ENCODE assay signal across 11 cellular contexts in genomic region chr12:86264451-86265328, GRCh38. TPM values are rescaled to one million over a fixed set of nuclear protein-coding genes. Genes with fewer than 3 reads are reported as not detected.
A peak's percentile ranks its signal among the peaks of the same experiment; 100 is the strongest.
DNase-seq lines count a peak whose midpoint lies in the region; ATAC-seq and TF ChIP-seq lines count a peak whose summit lies in the region.
"Had no signal": no experiment of that assay in that cellular context is flagged by ENCODE, and none has a peak within 500 bp of the region (broad histone marks: within the 10 kb centered on the region; RNA-seq: fewer than 3 reads in every experiment).

No MANE protein-coding gene starts in this region.

- no peaks in the 10 kb centered on the region for H3K9me3 Mint-ChIP-seq in glutamatergic neuron (ENCODE audit: unreplicated experiment)
- no peaks in the 10 kb centered on the region for H3K9me3 Mint-ChIP-seq in neural progenitor cell
- no peaks in the 10 kb centered on the region for H3K9me3 Mint-ChIP-seq in activated T-helper 2 cell treated with anti-CD3 and anti-CD28 coated beads, Interferon-gamma antibody, Interleukin-2, Interleukin-4, amounts not matched to agents 10 μg/mL and 5 μg/mL and 100 μg/mL, durations not matched to agents 14 hours and 24 hours and 36 hours

- H2AFZ ChIP-seq in neural progenitor cell (replicated peaks) (peak overlapping the region; percentile 54), GM23248 (no peak overlapping the region)

- 11 to 15% methylated on average over 30 to 38 of the region's 38 CpGs for WGBS in GM23248 (ENCODE audit: low coverage in 1 of 2, low lambda C conversion rate in 2 of 2, missing lambda C conversion rate in 2 of 2), 2 experiments

- H3K4me1 ChIP-seq in neural progenitor cell: no peaks in the 10 kb centered on the region
- no peaks in the 10 kb centered on the region for H3K4me1 ChIP-seq in GM23248 (ENCODE audit: insufficient read depth)

- DNase-seq in DMS153 (lab: John Stamatoyannopoulos, UW): peak; percentile 41
- peak; percentile 90 for DNase-seq in NCI-H69 (lab: John Stamatoyannopoulos, UW)
- DNase-seq in glutamatergic neuron: peak; percentile 19
- peak; percentile 36 for DNase-seq in neural progenitor cell (ENCODE audit: low spot score)
- DNase-seq in GM23248: no peak
- no peak for DNase-seq in stimulated activated CD8-positive, alpha-beta memory T cell treated with anti-CD3 and anti-CD28 coated beads, Interleukin-4, amount 100 ng/mL, for 48 hours
- no peak for DNase-seq in activated T-helper 2 cell treated with anti-CD3 and anti-CD28 coated beads, Interferon-gamma antibody, Interleukin-2, Interleukin-4, amounts not matched to agents 10 μg/mL and 5 μg/mL and 100 μg/mL, durations not matched to agents 14 hours and 24 hours and 36 hours (ENCODE audit: low spot score)
- DNase-seq: activated CD4-positive, alpha-beta T cell treated with anti-CD3 and anti-CD28 coated beads for 48 hours; NCI-H1048 had no signal

- no peaks in the 10 kb centered on the region for H3K27me3 Mint-ChIP-seq in glutamatergic neuron (ENCODE audit: unreplicated experiment)
- no peaks in the 10 kb centered on the region for H3K27me3 Mint-ChIP-seq in neural progenitor cell (ENCODE audit: insufficient read depth, low read depth)
- H3K27me3 Mint-ChIP-seq in activated T-helper 2 cell treated with anti-CD3 and anti-CD28 coated beads, Interferon-gamma antibody, Interleukin-2, Interleukin-4, amounts not matched to agents 10 μg/mL and 5 μg/mL and 100 μg/mL, durations not matched to agents 14 hours and 24 hours and 36 hours (ENCODE audit: low read depth): no peaks in the 10 kb centered on the region

- no peaks in the 10 kb centered on the region for H3K4me1 Mint-ChIP-seq in glutamatergic neuron (ENCODE audit: low read depth, unreplicated experiment)
- no peaks in the 10 kb centered on the region for H3K4me1 Mint-ChIP-seq in neural progenitor cell
- H3K4me1 Mint-ChIP-seq in activated T-helper 2 cell treated with anti-CD3 and anti-CD28 coated beads, Interferon-gamma antibody, Interleukin-2, Interleukin-4, amounts not matched to agents 10 μg/mL and 5 μg/mL and 100 μg/mL, durations not matched to agents 14 hours and 24 hours and 36 hours (ENCODE audit: low read depth): no peaks in the 10 kb centered on the region
- H3K4me1 Mint-ChIP-seq: CD14-positive monocyte had no signal

- H3K9ac ChIP-seq in neural progenitor cell (no peak overlapping the region), GM23248 (no peak overlapping the region)

- H4K20me1 ChIP-seq in neural progenitor cell (ENCODE audit: low read depth) (no peaks in the 10 kb centered on the region), GM23248 (ENCODE audit: insufficient read depth) (no peaks in the 10 kb centered on the region)

- H3K4me3 ChIP-seq in neural progenitor cell (peak overlapping the region; percentile 32), GM23248 (no peak overlapping the region)

- no peaks in the 10 kb centered on the region for H3F3A ChIP-seq in neural progenitor cell (ENCODE audit: low read depth)
- H3F3A ChIP-seq in GM23248 (ENCODE audit: insufficient read depth): no peaks in the 10 kb centered on the region

- no peak overlapping the region for H3K27ac Mint-ChIP-seq in glutamatergic neuron (ENCODE audit: unreplicated experiment)
- no peak overlapping the region for H3K27ac Mint-ChIP-seq in neural progenitor cell
- no peak overlapping the region for H3K27ac Mint-ChIP-seq in activated T-helper 2 cell treated with anti-CD3 and anti-CD28 coated beads, Interferon-gamma antibody, Interleukin-2, Interleukin-4, amounts not matched to agents 10 μg/mL and 5 μg/mL and 100 μg/mL, durations not matched to agents 14 hours and 24 hours and 36 hours
- H3K27ac Mint-ChIP-seq: CD14-positive monocyte had no signal

- no peaks in the 10 kb centered on the region for H3K9me2 ChIP-seq in GM23248 (ENCODE audit: insufficient read depth)

- in situ Hi-C loops in GM23248 (cut with MboI): no loop called here

- no peaks in the 10 kb centered on the region for H3K27me3 ChIP-seq in neural progenitor cell
- no peaks in the 10 kb centered on the region for H3K27me3 ChIP-seq in GM23248 (replicated peaks; ENCODE audit: insufficient read depth)

- H3K36me3 ChIP-seq in neural progenitor cell (no peaks in the 10 kb centered on the region), GM23248 (ENCODE audit: low read depth) (no peaks in the 10 kb centered on the region)

- ATAC-seq in HG03025 (IDR thresholded peaks at IDR 0.05; ENCODE audit: low FRiP score, unreplicated experiment): no peak

- H3K36me3 Mint-ChIP-seq in glutamatergic neuron (ENCODE audit: unreplicated experiment) (no peaks in the 10 kb centered on the region), neural progenitor cell (no peaks in the 10 kb centered on the region)
- no peaks in the 10 kb centered on the region for H3K36me3 Mint-ChIP-seq in activated T-helper 2 cell treated with anti-CD3 and anti-CD28 coated beads, Interferon-gamma antibody, Interleukin-2, Interleukin-4, amounts not matched to agents 10 μg/mL and 5 μg/mL and 100 μg/mL, durations not matched to agents 14 hours and 24 hours and 36 hours (ENCODE audit: low read depth)
- H3K36me3 Mint-ChIP-seq: CD14-positive monocyte had no signal

- H3K79me2 ChIP-seq in neural progenitor cell (ENCODE audit: low read depth) (no peaks in the 10 kb centered on the region), GM23248 (ENCODE audit: insufficient read depth) (no peaks in the 10 kb centered on the region)

- H3K4me2 ChIP-seq in neural progenitor cell (peak overlapping the region; percentile 50), GM23248 (ENCODE audit: unreplicated experiment) (no peak overlapping the region)

- H3K4me3 Mint-ChIP-seq in glutamatergic neuron (ENCODE audit: unreplicated experiment) (peak overlapping the region; percentile 48), neural progenitor cell (no peak overlapping the region)
- H3K4me3 Mint-ChIP-seq in activated T-helper 2 cell treated with anti-CD3 and anti-CD28 coated beads, Interferon-gamma antibody, Interleukin-2, Interleukin-4, amounts not matched to agents 10 μg/mL and 5 μg/mL and 100 μg/mL, durations not matched to agents 14 hours and 24 hours and 36 hours (ENCODE audit: low read depth): no peak overlapping the region
- H3K4me3 Mint-ChIP-seq: CD14-positive monocyte had no signal

- H3K9me3 ChIP-seq in neural progenitor cell (ENCODE audit: low read depth): no peaks in the 10 kb centered on the region
- H3K9me3 ChIP-seq in GM23248 (ENCODE audit: low read depth): no peaks in the 10 kb centered on the region

- TF ChIP-seq CTCF in glutamatergic neuron (IDR thresholded peaks at IDR 0.05; ENCODE audit: partially characterized antibody, unreplicated experiment) (no peak), neural progenitor cell (IDR thresholded peaks at IDR 0.05) (no peak)

- no peak overlapping the region for H3K27ac ChIP-seq in neural progenitor cell
- no peak overlapping the region for H3K27ac ChIP-seq in GM23248

- intact Hi-C loops in activated T-helper 2 cell treated with anti-CD3 and anti-CD28 coated beads, Interferon-gamma antibody, Interleukin-2, Interleukin-4, amounts not matched to agents 10 μg/mL and 5 μg/mL and 100 μg/mL, durations not matched to agents 14 hours and 24 hours and 36 hours (cut with micrococcal nuclease): no loop called here

RNA-seq across cellular contexts. Expression of gene MGAT4C, which starts 8.5 kb away (rescaled TPM):
- total RNA-seq in glutamatergic neuron (ENCODE audit: unreplicated experiment) (0.98 TPM), neural progenitor cell (ENCODE audit: low replicate concordance) (not detected in 2 replicates)
- not detected in 2 replicates for total RNA-seq in GM23248 (2014; rRNA removed; shearing (Covaris generic))
- polyA plus RNA-seq in GM23248 (2016; fragmentation: Nextera tagmentation; extraction: Ambion mirVana): not detected in 2 replicates
- under 0.01 TPM in 1 of 2 replicates, not detected in the other for total RNA-seq in activated T-helper 2 cell treated with anti-CD3 and anti-CD28 coated beads, Interferon-gamma antibody, Interleukin-2, Interleukin-4, amounts not matched to agents 10 μg/mL and 5 μg/mL and 100 μg/mL, durations not matched to agents 14 hours and 24 hours and 36 hours
- polyA plus RNA-seq: CD14-positive monocyte had no signal

Comparison
In these comparisons a context has a peak if more than half of its experiments do, and no peak if none do; other contexts are left out.
1. DNase-seq: peak in DMS153 (single experiment), NCI-H69 (single experiment), glutamatergic neuron (single experiment) and neural progenitor cell (single experiment); none in GM23248 (single experiment), stimulated activated CD8-positive, alpha-beta memory T cell treated with anti-CD3 and anti-CD28 coated beads, Interleukin-4, amount 100 ng/mL, for 48 hours (single experiment) and activated T-helper 2 cell treated with anti-CD3 and anti-CD28 coated beads, Interferon-gamma antibody, Interleukin-2, Interleukin-4, amounts not matched to agents 10 μg/mL and 5 μg/mL and 100 μg/mL, durations not matched to agents 14 hours and 24 hours and 36 hours (single experiment).